Comparison of ENCODE assay signal across 28 cellular contexts in the genomic region with DNA sequence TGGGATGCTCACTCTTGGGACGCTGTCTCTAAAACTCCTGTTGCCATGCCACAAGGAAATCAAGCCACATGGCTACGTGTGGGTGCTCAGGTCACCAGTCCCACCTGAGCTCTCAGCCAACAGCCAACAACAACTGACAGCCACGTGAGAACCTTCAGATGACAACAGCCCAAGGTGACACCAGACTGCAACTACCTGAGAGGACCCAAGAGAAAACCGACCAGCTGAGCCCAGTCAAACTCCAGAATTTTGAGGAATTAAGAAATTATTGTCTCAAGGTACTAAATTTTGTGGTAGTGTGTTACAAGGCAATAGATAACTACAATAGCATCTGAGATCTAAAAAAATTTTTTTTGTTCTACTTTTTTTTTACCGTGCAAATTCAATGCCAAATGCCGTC.
"Had no signal": no experiment of that assay in that cellular context is flagged by ENCODE, and none has a peak within 500 bp of the region (broad histone marks: within the 10 kb centered on the region; RNA-seq: fewer than 3 reads in every experiment).

No MANE protein-coding gene starts in this region.

- H3K4me3 ChIP-seq: breast epithelium, cardiac muscle cell, esophagus squamous epithelium, gastroesophageal sphincter, heart right ventricle had no signal

- H3K36me3 ChIP-seq: breast epithelium, cardiac muscle cell, esophagus squamous epithelium, gastroesophageal sphincter had no signal

- ATAC-seq: activated CD8-positive, alpha-beta T cell treated with anti-CD3 and anti-CD28 coated beads for 36 hours; activated T-cell treated with anti-CD3 and anti-CD28 coated beads, Interleukin-2, amount 50 U/mL, for 4 hours; activated T-helper 17 cell treated with anti-CD3 and anti-CD28 coated beads, Interleukin-2, amount 50 U/mL, for 72 hours; gastroesophageal sphincter; heart right ventricle; WTC11 had no signal

- DNase-seq: activated CD4-positive, alpha-beta T cell treated with anti-CD3 and anti-CD28 coated beads for 1 hour; activated CD4-positive, alpha-beta T cell treated with anti-CD3 and anti-CD28 coated beads for 48 hours; activated CD4-positive, alpha-beta T cell treated with anti-CD3 and anti-CD28 coated beads, Interleukin-2, amount 50 U/mL, for 1 hour; activated CD4-positive, alpha-beta T cell treated with anti-CD3 and anti-CD28 coated beads, Interleukin-2, amount 50 U/mL, for 48 hours; activated CD8-positive, alpha-beta memory T cell treated with anti-CD3 and anti-CD28 coated beads for 24 hours; activated CD8-positive, alpha-beta T cell treated with anti-CD3 and anti-CD28 coated beads for 36 hours; activated effector memory CD4-positive, alpha-beta T cell treated with Interleukin-2 at 50 U/mL for 16 hours; activated gamma-delta T cell treated with Interleukin-2 at 50 U/mL for 16 hours; activated naive CD4-positive, alpha-beta T cell treated with anti-CD3 and anti-CD28 coated beads, Interleukin-2, amount 50 U/mL, for 16 hours; activated naive CD4-positive, alpha-beta T cell treated with Interleukin-2 at 50 U/mL for 16 hours; activated T-cell treated with anti-CD3 and anti-CD28 coated beads, Interleukin-2, amount 50 U/mL, for 4 hours; amniotic stem cell; anterior cingulate cortex; central memory CD4-positive, alpha-beta T cell; cerebellar nuclear complex; cortex of kidney; effector CD8-positive, alpha-beta T cell; esophagus squamous epithelium; foreskin melanocyte; heart right ventricle; T-helper 2 cell had no signal

- H3K27ac ChIP-seq: breast epithelium, cardiac muscle cell, epithelial cell of prostate, esophagus squamous epithelium, gastroesophageal sphincter, heart right ventricle, VCaP had no signal

- H3K27me3 ChIP-seq: breast epithelium, cardiac muscle cell, esophagus squamous epithelium, gastroesophageal sphincter, heart right ventricle had no signal
